5 cellular contexts compared by ENCODE assay signal in genomic region chr1:224678168-224678567, GRCh38.
"Had no signal": no experiment of that assay in that cellular context is flagged by ENCODE, and none has a peak within 500 bp of the region (broad histone marks: within the 10 kb centered on the region; RNA-seq: fewer than 3 reads in every experiment).

No MANE protein-coding gene starts in this region.

- H3K36me3 Mint-ChIP-seq: IgD-negative memory B cell had no signal

- H3K4me3 ChIP-seq: K562 had no signal

- H3K27ac ChIP-seq: HL-60 had no signal

- ATAC-seq: HepG2, K562 had no signal

- H3K27ac Mint-ChIP-seq: IgD-negative memory B cell had no signal

- DNase-seq: IMR-90 had no signal

- H3K9me3 Mint-ChIP-seq: IgD-negative memory B cell had no signal
